7 cellular contexts compared by ENCODE assay signal in the genomic region with DNA sequence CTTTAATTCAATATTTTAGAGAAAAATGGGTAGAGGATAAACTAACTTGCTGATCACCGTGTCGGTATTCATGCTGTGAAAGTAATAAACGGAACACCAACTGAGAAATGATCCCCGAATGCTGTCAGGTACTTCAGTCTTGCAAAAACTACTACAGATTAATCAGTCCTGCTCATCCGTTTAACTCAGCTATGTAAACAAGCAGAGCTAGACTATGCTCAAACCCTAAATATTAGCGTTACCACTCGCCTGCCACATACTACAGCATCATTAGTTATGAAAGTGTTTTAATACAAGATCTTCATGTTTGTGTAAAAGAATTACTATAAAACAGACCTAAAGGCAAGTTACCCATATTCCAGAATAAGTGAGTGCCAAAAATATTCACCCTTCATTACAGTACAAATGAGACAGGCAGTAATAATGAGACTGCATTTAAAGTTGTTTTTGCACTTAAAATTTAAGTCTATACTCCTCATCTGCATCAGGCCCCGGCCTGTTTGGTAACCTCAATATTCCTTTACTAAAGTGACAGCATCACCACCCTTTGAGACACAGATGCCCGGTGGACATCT. TPM values are rescaled to one million over a fixed set of nuclear protein-coding genes. Genes with fewer than 3 reads are reported as not detected.
DNase-seq lines count a peak whose midpoint lies in the region; ATAC-seq and TF ChIP-seq lines count a peak whose summit lies in the region.

No MANE protein-coding gene starts in this region.

- H3K9me3 ChIP-seq in HAP-1 (no peaks in the 10 kb centered on the region), T-helper 17 cell (ENCODE audit: control insufficient read depth, low read length, poor library complexity, severe bottlenecking) (no peaks in the 10 kb centered on the region), right cardiac atrium (ENCODE audit: control insufficient read depth, low read length) (no peaks in the 10 kb centered on the region), smooth muscle cell (replicated peaks; ENCODE audit: low read depth) (no peaks in the 10 kb centered on the region)

- H3K4me3 Mint-ChIP-seq in T-helper 17 cell: peak overlapping the region; percentile 94

- no peak for DNase-seq in HAP-1 (ENCODE audit: low spot score in 2 of 2)
- no peak for DNase-seq in T-helper 17 cell
- DNase-seq in right cardiac atrium: no peak
- no peak for DNase-seq in smooth muscle cell (lab: John Stamatoyannopoulos, UW; ENCODE audit: unreplicated experiment)
- DNase-seq in GF-D8 (lab: John Stamatoyannopoulos, UW): no peak
- no peak for DNase-seq in NCI-H345 (lab: John Stamatoyannopoulos, UW)

- H3K27ac ChIP-seq in right cardiac atrium (ENCODE audit: low read length): peak overlapping the region; percentile 92
- H3K27ac ChIP-seq in smooth muscle cell (ENCODE audit: low read depth): peak overlapping the region; percentile 97

- intact Hi-C loops in right cardiac atrium (cut with DNase I): loop anchor here in 3 of 4 donors (5.0 to 10.0 kb wide), 3 partner anchors 36 to 94 kb away; no protein-coding TSS in a partner anchor

- 22% methylated on average over 9 of the region's 9 CpGs for WGBS in right cardiac atrium
- 13% methylated on average over 9 of the region's 9 CpGs for WGBS in smooth muscle cell (ENCODE audit: low lambda C conversion rate)

- H3K4me3 ChIP-seq in HAP-1 (peak overlapping the region; percentile 73), right cardiac atrium (ENCODE audit: low read length) (peak overlapping the region; percentile 95), smooth muscle cell (peak overlapping the region; percentile 75)

- H4K20me1 ChIP-seq in smooth muscle cell (ENCODE audit: low read depth): peaks cover 2% of the 10 kb centered on the region

- no peaks in the 10 kb centered on the region for H3K36me3 ChIP-seq in HAP-1 (replicated peaks)
- H3K36me3 ChIP-seq in smooth muscle cell (ENCODE audit: low read depth): no peaks in the 10 kb centered on the region

- peak overlapping the region; percentile 27 for H3K27ac Mint-ChIP-seq in T-helper 17 cell

- no peak for TF ChIP-seq CTCF in smooth muscle cell (IDR thresholded peaks at IDR 0.05; ENCODE audit: borderline replicate concordance, insufficient read depth, poor library complexity, severe bottlenecking)

- peak overlapping the region; percentile 67 for H3K9ac ChIP-seq in smooth muscle cell (ENCODE audit: low read depth)

- H3K4me2 ChIP-seq in smooth muscle cell: peak overlapping the region; percentile 88

- H3K36me3 Mint-ChIP-seq in T-helper 17 cell (ENCODE audit: low read depth): no peaks in the 10 kb centered on the region

- ATAC-seq in T-helper 17 cell (no peak), right cardiac atrium (no peak), GM19467 (IDR thresholded peaks at IDR 0.05; ENCODE audit: unreplicated experiment) (no peak)

- peaks cover 4% of the 10 kb centered on the region for H3K27me3 Mint-ChIP-seq in T-helper 17 cell

- peaks cover 31% of the 10 kb centered on the region for H3K4me1 Mint-ChIP-seq in T-helper 17 cell

- H3K79me2 ChIP-seq in smooth muscle cell (ENCODE audit: low read depth): peaks cover 52% of the 10 kb centered on the region

- in situ Hi-C loops in HAP-1 (cut with MboI; ENCODE audit: low sequenced_read_pairs): loop anchor here (10.0 kb wide), 1 partner anchor 94 kb away; no protein-coding TSS in a partner anchor

- no peaks in the 10 kb centered on the region for H3K27me3 ChIP-seq in HAP-1 (ENCODE audit: low read depth)
- H3K27me3 ChIP-seq in right cardiac atrium (ENCODE audit: control insufficient read depth, insufficient read depth): no peaks in the 10 kb centered on the region
- no peaks in the 10 kb centered on the region for H3K27me3 ChIP-seq in smooth muscle cell (ENCODE audit: low read depth)

- peaks cover 36% of the 10 kb centered on the region for H3F3A ChIP-seq in smooth muscle cell (ENCODE audit: low read depth)

- peak overlapping the region; percentile 8 for H2AFZ ChIP-seq in smooth muscle cell (ENCODE audit: low read depth)

- H3K4me1 ChIP-seq in HAP-1: peaks cover 34% of the 10 kb centered on the region
- peaks cover 9% of the 10 kb centered on the region for H3K4me1 ChIP-seq in right cardiac atrium (ENCODE audit: control insufficient read depth, insufficient read depth, low read length)
- peaks cover 37% of the 10 kb centered on the region for H3K4me1 ChIP-seq in smooth muscle cell (ENCODE audit: low read depth)

RNA-seq across cellular contexts. Expression of a gene that starts 1.0 kb away (rescaled TPM):
- total RNA-seq in T-helper 17 cell (1 to 10 TPM; 2.1 to 2.5 TPM), right cardiac atrium (10 to 100 TPM in 1 of 4 donors, 1 to 10 TPM in 3; 7.6 to 10.0 (median 8.0) TPM), smooth muscle cell (14.1 and 17.9 TPM in 2 replicates)
- polyA plus RNA-seq in right cardiac atrium (5.5 TPM), smooth muscle cell (9.4 and 12.7 TPM in 2 replicates)
